ENCODE assay signal across 8 cellular contexts in genomic region chr15:28885630-28886430, GRCh38. TPM values are rescaled to one million over a fixed set of nuclear protein-coding genes. Genes with fewer than 3 reads are reported as not detected.
DNase-seq lines count a peak whose midpoint lies in the region; ATAC-seq and TF ChIP-seq lines count a peak whose summit lies in the region.

TSS of gene APBA2 (plus strand) at chr15:28885974. CDS start at chr15:29053885, 167,911 bp downstream.

- no peak for TF ChIP-seq CTCF in mammary epithelial cell (conservative IDR thresholded peaks at IDR 0.05 in 1 of 2, IDR thresholded peaks at IDR 0.05 in 1 of 2; ENCODE audit: extremely low read depth in 1 of 2, insufficient read depth in 1 of 2, low read depth in 1 of 2, low read length in 2 of 2)
- no peak for TF ChIP-seq CTCF in kidney epithelial cell (IDR thresholded peaks at IDR 0.05; ENCODE audit: insufficient read depth, low read length, poor library complexity, severe bottlenecking)

- no peak within 1 kb of the TSS for H3K4me3 ChIP-seq in mammary epithelial cell (replicated peaks in 1 of 3; ENCODE audit: insufficient read depth in 1 of 3, low read depth in 2 of 3, low read length in 3 of 3)
- H3K4me3 ChIP-seq in kidney epithelial cell (ENCODE audit: low read depth, low read length): peak within 1 kb of the TSS; percentile 56

- dilution Hi-C loops in mammary epithelial cell (cut with HindIII; ENCODE audit: low sequenced_read_pairs): no loop called here

- H3K4me1 ChIP-seq in mammary epithelial cell (ENCODE audit: insufficient read depth, low read length): no peaks in the 10 kb centered on the region

- H3K9ac ChIP-seq in mammary epithelial cell (ENCODE audit: insufficient read depth, low read length): no peak within 1 kb of the TSS

- in situ Hi-C loops in mammary epithelial cell (cut with MboI; ENCODE audit: low sequenced_read_pairs in 2 of 2): no loop called here

- no peaks in the 10 kb centered on the region for H3K79me2 ChIP-seq in mammary epithelial cell (ENCODE audit: insufficient read depth, low read length)

- CTCF ChIA-PET in mammary epithelial cell (lab: Charles Lee; ENCODE audit: low non-redundant PET): no interaction called here

- no TSS peak for BruUV-seq in mammary epithelial cell (replicated peaks; lab: Mats Ljungman, UMichigan)

- intact Hi-C loops in mammary epithelial cell (cut with micrococcal nuclease): no loop called here

- peaks cover 40% of the 10 kb centered on the region for H3K27me3 Mint-ChIP-seq in T-helper 2 cell treated with Interferon-gamma antibody and Interleukin-4, amounts not matched to agents 5 μg/mL and 100 μg/mL, for 36 hours (ENCODE audit: low read depth)

- H3K4me2 ChIP-seq in mammary epithelial cell (ENCODE audit: insufficient read depth, low read depth, low read length): peak within 1 kb of the TSS; percentile 23

- ATAC-seq in HG03108 (IDR thresholded peaks at IDR 0.05; ENCODE audit: unreplicated experiment): no peak

- H3K36me3 Mint-ChIP-seq in T-helper 2 cell treated with Interferon-gamma antibody and Interleukin-4, amounts not matched to agents 5 μg/mL and 100 μg/mL, for 36 hours (ENCODE audit: low read depth): no peaks in the 10 kb centered on the region

- H4K20me1 ChIP-seq in mammary epithelial cell (ENCODE audit: insufficient read depth, low read length): no peaks in the 10 kb centered on the region

- peak within 1 kb of the TSS; percentile 66 for H3K4me3 Mint-ChIP-seq in T-helper 2 cell treated with Interferon-gamma antibody and Interleukin-4, amounts not matched to agents 5 μg/mL and 100 μg/mL, for 36 hours

- H3K9me3 ChIP-seq in mammary epithelial cell (replicated peaks; ENCODE audit: insufficient read depth, low read length): peaks cover 10% of the 10 kb centered on the region

- no peaks in the 10 kb centered on the region for H3K36me3 ChIP-seq in mammary epithelial cell (ENCODE audit: insufficient read depth, low read length)
- H3K36me3 ChIP-seq in kidney epithelial cell (ENCODE audit: control insufficient read depth, insufficient read depth, low read length): no peaks in the 10 kb centered on the region

- H2AFZ ChIP-seq in mammary epithelial cell (ENCODE audit: low read depth, low read length): no peak within 1 kb of the TSS

- H3K27ac Mint-ChIP-seq in T-helper 2 cell treated with Interferon-gamma antibody and Interleukin-4, amounts not matched to agents 5 μg/mL and 100 μg/mL, for 36 hours: no peak within 1 kb of the TSS

- no peak within 1 kb of the TSS for H3K27ac ChIP-seq in mammary epithelial cell (ENCODE audit: insufficient read depth, low read depth, low read length)

- 6% methylated on average over 21 of the region's 109 CpGs for WGBS in mammary epithelial cell (ENCODE audit: low coverage, missing lambda C conversion rate)

- peaks cover 14% of the 10 kb centered on the region for H3K4me1 Mint-ChIP-seq in T-helper 2 cell treated with Interferon-gamma antibody and Interleukin-4, amounts not matched to agents 5 μg/mL and 100 μg/mL, for 36 hours (ENCODE audit: low read depth)

- no peaks in the 10 kb centered on the region for H3K9me3 Mint-ChIP-seq in T-helper 2 cell treated with Interferon-gamma antibody and Interleukin-4, amounts not matched to agents 5 μg/mL and 100 μg/mL, for 36 hours

- DNase-seq in NCI-H2081 (lab: John Stamatoyannopoulos, UW) (peak; percentile 50 to 65), NCI-H2081 treated with DMSO at 0.1 percent for 48 hours (lab: John Stamatoyannopoulos, UW) (no peak), mammary epithelial cell (peak; percentile 23), kidney epithelial cell (ENCODE audit: low read depth) (no peak), germinal center (ENCODE audit: low spot score) (no peak)
- no peak for DNase-seq in T-helper 2 cell treated with Interferon-gamma antibody and Interleukin-4, amounts not matched to agents 5 μg/mL and 100 μg/mL, for 36 hours (ENCODE audit: low spot score)
- DNase-seq in stimulated activated CD4-positive, alpha-beta T cell treated with anti-CD3 and anti-CD28 coated beads, TNF-alpha, amount 100 ng/mL, for 24 hours (ENCODE audit: low read depth in 3 of 3): peak in 2 of 3 experiments; percentile 17 to 40

- H3K27me3 ChIP-seq in mammary epithelial cell (ENCODE audit: insufficient read depth, low read length) (no peaks in the 10 kb centered on the region), kidney epithelial cell (ENCODE audit: control insufficient read depth, insufficient read depth, low read length) (no peaks in the 10 kb centered on the region)

RNA-seq across cellular contexts. Expression of gene APBA2, which starts in this region (rescaled TPM):
- total RNA-seq in mammary epithelial cell (10 to 100 TPM in 1 of 2 donors, 1 to 10 TPM in 1; 2.1 to 13.5 TPM), kidney epithelial cell (51.4 and 54.6 TPM in 2 replicates)
- polyA plus RNA-seq in mammary epithelial cell: 0.14 TPM
- not detected for polyA minus RNA-seq in mammary epithelial cell

Comparison
In these comparisons a context has a peak if more than half of its experiments do, and no peak if none do; other contexts are left out.
1. DNase-seq: peak in NCI-H2081 (2 of 2), mammary epithelial cell (single experiment) and stimulated activated CD4-positive, alpha-beta T cell treated with anti-CD3 and anti-CD28 coated beads, TNF-alpha, amount 100 ng/mL, for 24 hours (2 of 3); none in NCI-H2081 treated with DMSO at 0.1 percent for 48 hours (single experiment), T-helper 2 cell treated with Interferon-gamma antibody and Interleukin-4, amounts not matched to agents 5 μg/mL and 100 μg/mL, for 36 hours (single experiment), kidney epithelial cell (single experiment) and germinal center (single experiment).